In the genomic region with DNA sequence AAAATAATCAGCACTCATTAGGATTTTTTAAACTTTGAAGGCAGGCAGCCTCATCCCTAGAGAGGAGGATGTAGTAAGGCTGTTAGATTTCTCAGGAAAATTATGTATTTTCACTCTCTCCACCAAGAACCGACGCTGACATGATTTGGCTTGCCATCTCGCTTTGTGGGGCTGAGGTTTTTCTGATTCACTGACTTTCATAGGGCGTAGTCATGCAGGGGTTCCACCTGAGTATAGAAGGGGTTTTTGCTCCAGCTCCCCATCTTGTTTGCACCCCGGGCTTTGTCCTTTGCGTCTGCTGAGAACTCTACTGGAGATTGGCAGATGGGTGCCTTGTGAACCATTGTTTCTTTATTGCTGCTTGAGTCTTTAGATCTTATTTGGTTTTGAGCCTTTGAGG, we compare ENCODE assay signal across 20 cellular contexts. TPM values are rescaled to one million over a fixed set of nuclear protein-coding genes. Genes with fewer than 3 reads are reported as not detected.
DNase-seq lines count a peak whose midpoint lies in the region; ATAC-seq and TF ChIP-seq lines count a peak whose summit lies in the region.
"Had no signal": no experiment of that assay in that cellular context is flagged by ENCODE, and none has a peak within 500 bp of the region (broad histone marks: within the 10 kb centered on the region; RNA-seq: fewer than 3 reads in every experiment).

No MANE protein-coding gene starts in this region.

- TF ChIP-seq CTCF in GM23338 (conservative IDR thresholded peaks at IDR 0.05; ENCODE audit: low read depth in 2 of 2) (no peak), WTC11 (IDR thresholded peaks at IDR 0.05) (no peak), SK-N-SH (IDR thresholded peaks at IDR 0.05) (no peak)
- TF ChIP-seq CTCF in CD8-positive, alpha-beta T cell (IDR thresholded peaks at IDR 0.05) = no peak

- intact Hi-C loops in CD8-positive, alpha-beta T cell (cut with DNase I, micrococcal nuclease) = no loop called here

- TF ChIP-seq EP300 in SK-N-SH (IDR thresholded peaks at IDR 0.05; ENCODE audit: borderline replicate concordance in 1 of 2, low read depth in 1 of 2, low read length in 1 of 2) = no peak

- no peaks in the 10 kb centered on the region for H3K9me3 ChIP-seq in SK-N-SH
- no peaks in the 10 kb centered on the region for H3K9me3 ChIP-seq in CD8-positive, alpha-beta T cell (ENCODE audit: low read length)
- H3K9me3 ChIP-seq: BE2C, HAP-1 had no signal

- CTCF ChIA-PET in WTC11 (lab: Charles Lee) = no interaction called here
- CTCF ChIA-PET in SK-N-SH (lab: Yijun Ruan, JAX) = interaction anchor here (0.6 to 1.3 kb wide), 3 partner anchors 14 to 34 kb away, joined by 3 read pairs; no protein-coding TSS in a partner anchor
- CTCF ChIA-PET in CD8-positive, alpha-beta T cell (lab: Charles Lee) = no interaction called here

- WGBS in SK-N-SH (ENCODE audit: low lambda C conversion rate) = over 99% methylated on average over 6 of the region's 6 CpGs

- POLR2A ChIA-PET in WTC11 (lab: Charles Lee) (no interaction called here), SK-N-SH (lab: Yijun Ruan, JAX) (no interaction called here)
- POLR2A ChIA-PET in CD8-positive, alpha-beta T cell (lab: Charles Lee) = no interaction called here

- ATAC-seq in GM23338 = no peak
- peak; percentile 78 for ATAC-seq in HG03432 (IDR thresholded peaks at IDR 0.05; ENCODE audit: unreplicated experiment)
- no peak for ATAC-seq in WTC11
- no peak for ATAC-seq in HG02571 (IDR thresholded peaks at IDR 0.05; ENCODE audit: unreplicated experiment)
- no peak for ATAC-seq in CD8-positive, alpha-beta T cell
- ATAC-seq: A549 had no signal

- H3K4me3 ChIP-seq in GM23338 (no peak overlapping the region), SK-N-SH (ENCODE audit: low read depth in 2 of 2, low read length in 1 of 2) (no peak overlapping the region)
- H3K4me3 ChIP-seq in CD8-positive, alpha-beta T cell (ENCODE audit: low read depth, low read length) = no peak overlapping the region
- H3K4me3 ChIP-seq: A549, HAP-1 had no signal

- H3K4me1 Mint-ChIP-seq in GM23338 (peaks cover 23% of the 10 kb centered on the region), WTC11 (peaks cover 33% of the 10 kb centered on the region)
- no peaks in the 10 kb centered on the region for H3K4me1 Mint-ChIP-seq in CD8-positive, alpha-beta T cell (ENCODE audit: low read depth)
- H3K4me1 Mint-ChIP-seq: CD4-positive, alpha-beta memory T cell had no signal

- DNase-seq in GM23338 (ENCODE audit: low spot score) = no peak
- no peak for DNase-seq in WTC11 (ENCODE audit: low spot score)
- DNase-seq in SK-N-SH = no peak
- DNase-seq in CD8-positive, alpha-beta T cell = no peak
- DNase-seq: BE2C; CD4-positive, alpha-beta memory T cell; COR-L47; DMS153; DMS79 treated with DMSO at 0.1 percent for 48 hours; EL; GOT3; IMR-90; Kasumi-1; KBM-7 had no signal

- no peak for TF ChIP-seq RAD21 in SK-N-SH (IDR thresholded peaks at IDR 0.05; ENCODE audit: low read length)

- H2AFZ ChIP-seq in GM23338 (no peak overlapping the region), SK-N-SH (ENCODE audit: low read depth) (no peak overlapping the region)

- H3K9ac ChIP-seq in SK-N-SH = no peak overlapping the region

- H3K9me2 ChIP-seq in GM23338 (ENCODE audit: insufficient read depth) (no peaks in the 10 kb centered on the region), SK-N-SH (no peaks in the 10 kb centered on the region)

- H4K20me1 ChIP-seq in GM23338 (replicated peaks; ENCODE audit: insufficient read depth) (peaks cover 3% of the 10 kb centered on the region; the same call in 1 of the 2 replicates), SK-N-SH (ENCODE audit: insufficient read depth) (no peaks in the 10 kb centered on the region)

- H3K4me3 Mint-ChIP-seq in GM23338 = no peak overlapping the region
- no peak overlapping the region for H3K4me3 Mint-ChIP-seq in WTC11
- H3K4me3 Mint-ChIP-seq in CD8-positive, alpha-beta T cell = no peak overlapping the region
- H3K4me3 Mint-ChIP-seq: CD4-positive, alpha-beta memory T cell had no signal

- H3K27me3 Mint-ChIP-seq in GM23338 (ENCODE audit: insufficient read depth, low read depth, poor library complexity) (peaks cover 2% of the 10 kb centered on the region), WTC11 (ENCODE audit: low read depth) (no peaks in the 10 kb centered on the region)
- H3K27me3 Mint-ChIP-seq in CD8-positive, alpha-beta T cell (ENCODE audit: low read depth) = peaks cover 2% of the 10 kb centered on the region

- H3K79me2 ChIP-seq in GM23338 (replicated peaks; ENCODE audit: insufficient read depth) (no peaks in the 10 kb centered on the region; the same call in 1 of the 2 replicates), SK-N-SH (ENCODE audit: insufficient read depth) (no peaks in the 10 kb centered on the region)

- peaks cover 25% of the 10 kb centered on the region for H3K36me3 ChIP-seq in GM23338 (ENCODE audit: insufficient read depth)
- H3K36me3 ChIP-seq in SK-N-SH (replicated peaks in 1 of 2; ENCODE audit: control insufficient read depth in 1 of 2, insufficient read depth in 2 of 2, low read length in 1 of 2) = peaks cover 55 to 67% of the 10 kb centered on the region in 2 experiments
- no peaks in the 10 kb centered on the region for H3K36me3 ChIP-seq in CD8-positive, alpha-beta T cell (ENCODE audit: insufficient read depth, low read length)
- H3K36me3 ChIP-seq: BE2C had no signal

- H3K4me1 ChIP-seq in GM23338 (ENCODE audit: insufficient read depth) (peaks cover 16% of the 10 kb centered on the region), SK-N-SH (ENCODE audit: control insufficient read depth in 1 of 2, insufficient read depth in 2 of 2, low read depth in 1 of 2, low read length in 1 of 2) (no peaks in the 10 kb centered on the region)
- no peaks in the 10 kb centered on the region for H3K4me1 ChIP-seq in CD8-positive, alpha-beta T cell (ENCODE audit: insufficient read depth, low read length)
- H3K4me1 ChIP-seq: A549, BE2C had no signal

- H3K27me3 ChIP-seq in GM23338 (ENCODE audit: insufficient read depth) (no peaks in the 10 kb centered on the region), SK-N-SH (ENCODE audit: insufficient read depth) (no peaks in the 10 kb centered on the region)
- H3K27me3 ChIP-seq in CD8-positive, alpha-beta T cell (ENCODE audit: insufficient read depth, low read length) = no peaks in the 10 kb centered on the region
- H3K27me3 ChIP-seq: BE2C had no signal

- H3K27ac Mint-ChIP-seq in GM23338 = peak overlapping the region; percentile 76
- H3K27ac Mint-ChIP-seq in WTC11 = peak overlapping the region; percentile 79; the same call in 1 of the 2 replicates
- no peak overlapping the region for H3K27ac Mint-ChIP-seq in CD8-positive, alpha-beta T cell
- H3K27ac Mint-ChIP-seq: CD4-positive, alpha-beta memory T cell had no signal

- H3K9me3 Mint-ChIP-seq in GM23338 (peaks cover 7% of the 10 kb centered on the region; the same call in 2 of the 3 replicates), WTC11 (peaks cover 16% of the 10 kb centered on the region)
- peaks cover 17% of the 10 kb centered on the region for H3K9me3 Mint-ChIP-seq in CD8-positive, alpha-beta T cell

- H3F3A ChIP-seq in GM23338 (replicated peaks; ENCODE audit: low read depth) (no peaks in the 10 kb centered on the region), SK-N-SH (replicated peaks; ENCODE audit: insufficient read depth) (no peaks in the 10 kb centered on the region)

- H3K36me3 Mint-ChIP-seq in GM23338 (ENCODE audit: low read depth) (peaks cover 78% of the 10 kb centered on the region), WTC11 (peaks cover 43% of the 10 kb centered on the region)
- no peaks in the 10 kb centered on the region for H3K36me3 Mint-ChIP-seq in CD8-positive, alpha-beta T cell

- H3K4me2 ChIP-seq in GM23338 (no peak overlapping the region), SK-N-SH (no peak overlapping the region)
- H3K4me2 ChIP-seq: A549 had no signal

- H3K27ac ChIP-seq in GM23338 (ENCODE audit: low read depth) (no peak overlapping the region), SK-N-SH (ENCODE audit: low read depth in 2 of 2, low read length in 1 of 2) (no peak overlapping the region)
- H3K27ac ChIP-seq in CD8-positive, alpha-beta T cell (ENCODE audit: low read depth, low read length) = no peak overlapping the region
- H3K27ac ChIP-seq: A549, C4-2B, HL-60 had no signal

TF ChIP-seq in GM23338, 12 proteins besides CTCF, POLR2A, EP300 and RAD21 (continues in another document):
- TF ChIP-seq STAT1 (IDR thresholded peaks at IDR 0.05; ENCODE audit: unreplicated experiment) = no peak

TF ChIP-seq in SK-N-SH, 30 proteins besides CTCF, POLR2A, EP300 and RAD21 (continues in another document):
- TF ChIP-seq MEF2A (IDR thresholded peaks at IDR 0.05; ENCODE audit: borderline replicate concordance, low read depth) (no peak), SMC3 (IDR thresholded peaks at IDR 0.05; ENCODE audit: low read depth, low read length) (no peak), TAF1 (IDR thresholded peaks at IDR 0.05; ENCODE audit: borderline replicate concordance, low read depth, low read length) (no peak), JUND (IDR thresholded peaks at IDR 0.05) (no peak), SIN3A (IDR thresholded peaks at IDR 0.05; ENCODE audit: borderline replicate concordance, low read depth, low read length) (no peak), FOSL2 (IDR thresholded peaks at IDR 0.05; ENCODE audit: borderline replicate concordance, low read depth) (no peak)

RNA-seq across cellular contexts. Expression of gene TOM1L1, which starts 20.2 kb away (rescaled TPM):
- 58.0 and 68.0 TPM in 2 replicates for total RNA-seq in GM23338 (2014; rRNA removed; shearing (Covaris generic))
- polyA plus RNA-seq in GM23338 (2016; fragmentation: Nextera tagmentation; extraction: Ambion mirVana) (39.4 and 46.8 TPM in 2 replicates), SK-N-SH (2012; rRNA removed) (46.5 and 64.1 TPM in 2 replicates)
- total RNA-seq in WTC11 (2021) = 52.8 to 58.5 TPM (median 57.0 TPM) in 3 replicates
- 62.7 and 70.8 TPM in 2 replicates for polyA plus RNA-seq in SK-N-SH (2012; cell fraction: cytosol; rRNA removed)
- polyA plus RNA-seq in SK-N-SH (2012; cell fraction: nucleus; rRNA removed) = 26.2 and 60.7 TPM in 2 replicates
- not detected for total RNA-seq in CD8-positive, alpha-beta T cell

RNA-seq across cellular contexts. Expression of gene COX11, which starts 47.6 kb away (rescaled TPM):
- 54.5 and 56.7 TPM in 2 replicates for total RNA-seq in GM23338 (2014; rRNA removed; shearing (Covaris generic))
- polyA plus RNA-seq in GM23338 (2016; fragmentation: Nextera tagmentation; extraction: Ambion mirVana) = 50.5 and 53.7 TPM in 2 replicates
- total RNA-seq in WTC11 (2021) = 58.1 to 65.0 TPM (median 59.9 TPM) in 3 replicates
- 67.4 and 85.8 TPM in 2 replicates for polyA plus RNA-seq in SK-N-SH (2012; rRNA removed)
- 50.5 and 63.2 TPM in 2 replicates for polyA plus RNA-seq in SK-N-SH (2012; cell fraction: cytosol; rRNA removed)
- 59.2 and 97.9 TPM in 2 replicates for polyA plus RNA-seq in SK-N-SH (2012; cell fraction: nucleus; rRNA removed)
- 10 to 100 TPM; 26.2 to 27.4 TPM for total RNA-seq in CD8-positive, alpha-beta T cell

RNA-seq across cellular contexts. Expression of gene STXBP4, which starts 47.7 kb away (rescaled TPM):
- total RNA-seq in GM23338 (2014; rRNA removed; shearing (Covaris generic)) = 45.4 and 52.1 TPM in 2 replicates
- polyA plus RNA-seq in GM23338 (2016; fragmentation: Nextera tagmentation; extraction: Ambion mirVana) = 25.0 and 26.4 TPM in 2 replicates
- total RNA-seq in WTC11 (2021) = 9.4 to 12.0 TPM (median 9.8 TPM) in 3 replicates
- polyA plus RNA-seq in SK-N-SH (2012; rRNA removed) = 2.8 and 3.9 TPM in 2 replicates
- 4.0 and 5.5 TPM in 2 replicates for polyA plus RNA-seq in SK-N-SH (2012; cell fraction: cytosol; rRNA removed)
- polyA plus RNA-seq in SK-N-SH (2012; cell fraction: nucleus; rRNA removed) = 2.7 and 5.4 TPM in 2 replicates
- total RNA-seq in CD8-positive, alpha-beta T cell = 1 to 10 TPM; 3.0 to 4.0 TPM

Comparison
In these comparisons a context has a peak if more than half of its experiments do, and no peak if none do; other contexts are left out.
1. RNA of gene TOM1L1, which starts 20.2 kb away (total RNA-seq): 52.8 to 58.5 TPM in WTC11 and 58.0 to 68.0 TPM in GM23338; not detected in CD8-positive, alpha-beta T cell; every median in the first group is over 10 times any median in the second.